In genomic region chr1:209815931-209816338, GRCh38 we compare ENCODE assay signal across 18 cellular contexts. TPM values are rescaled to one million over a fixed set of nuclear protein-coding genes. Genes with fewer than 3 reads are reported as not detected.
A peak's percentile ranks its signal among the peaks of the same experiment; 100 is the strongest.
DNase-seq lines count a peak whose midpoint lies in the region; ATAC-seq and TF ChIP-seq lines count a peak whose summit lies in the region.
"Had no signal": no experiment of that assay in that cellular context is flagged by ENCODE, and none has a peak within 500 bp of the region (broad histone marks: within the 10 kb centered on the region; RNA-seq: fewer than 3 reads in every experiment).

No MANE protein-coding gene starts in this region.

- no peak overlapping the region for H3K9ac ChIP-seq in neural progenitor cell

- H3F3A ChIP-seq in neural progenitor cell (ENCODE audit: low read depth) = no peaks in the 10 kb centered on the region

- H3K27me3 Mint-ChIP-seq in activated naive CD8-positive, alpha-beta T cell treated with anti-CD3 and anti-CD28 coated beads, Interleukin-2, amount 50 U/mL, for 24 hours = peaks cover 15% of the 10 kb centered on the region
- peaks cover 8% of the 10 kb centered on the region for H3K27me3 Mint-ChIP-seq in neural progenitor cell (ENCODE audit: insufficient read depth, low read depth)

- H3K9me3 ChIP-seq in neural progenitor cell (ENCODE audit: low read depth) = no peaks in the 10 kb centered on the region
- H3K9me3 ChIP-seq: heart left ventricle, uterus had no signal

- H3K9me3 Mint-ChIP-seq in activated naive CD8-positive, alpha-beta T cell treated with anti-CD3 and anti-CD28 coated beads, Interleukin-2, amount 50 U/mL, for 24 hours = no peaks in the 10 kb centered on the region
- no peaks in the 10 kb centered on the region for H3K9me3 Mint-ChIP-seq in neural progenitor cell
- H3K9me3 Mint-ChIP-seq: naive B cell had no signal

- no peak overlapping the region for H3K4me2 ChIP-seq in neural progenitor cell

- no peak overlapping the region for H3K27ac ChIP-seq in neural progenitor cell
- H3K27ac ChIP-seq: cardiac muscle cell, heart left ventricle, uterus had no signal

- H4K20me1 ChIP-seq in neural progenitor cell (ENCODE audit: low read depth) = no peaks in the 10 kb centered on the region

- H3K4me1 Mint-ChIP-seq in activated naive CD8-positive, alpha-beta T cell treated with anti-CD3 and anti-CD28 coated beads, Interleukin-2, amount 50 U/mL, for 24 hours = peaks cover 22% of the 10 kb centered on the region
- H3K4me1 Mint-ChIP-seq in neural progenitor cell = peaks cover under 1% of the 10 kb centered on the region
- H3K4me1 Mint-ChIP-seq: naive B cell had no signal

- H2AFZ ChIP-seq in neural progenitor cell (replicated peaks) = peak overlapping the region; percentile 79

- H3K4me3 ChIP-seq in neural progenitor cell = no peak overlapping the region
- H3K4me3 ChIP-seq: cardiac muscle cell, heart left ventricle, uterus had no signal

- DNase-seq in DMS153 treated with DMSO at 0.1 percent for 48 hours (lab: John Stamatoyannopoulos, UW; ENCODE audit: unreplicated experiment) = peak; percentile 85
- DNase-seq in NCI-H1105 treated with DMSO at 0.1 percent for 48 hours (lab: John Stamatoyannopoulos, UW) = peak; percentile 54
- no peak for DNase-seq in activated naive CD8-positive, alpha-beta T cell treated with anti-CD3 and anti-CD28 coated beads, Interleukin-2, amount 50 U/mL, for 24 hours
- DNase-seq in neural progenitor cell (ENCODE audit: low spot score) = no peak
- no peak for DNase-seq in T-helper 2 cell
- no peak for DNase-seq in GM03348 (ENCODE audit: low spot score)
- DNase-seq: activated CD4-positive, alpha-beta T cell treated with anti-CD3 and anti-CD28 coated beads, Interleukin-2, amount 50 U/mL, for 1 hour; activated effector memory CD4-positive, alpha-beta T cell treated with anti-CD3 and anti-CD28 coated beads, Interleukin-2, amount 50 U/mL, for 16 hours; heart left ventricle; left cardiac atrium; naive B cell; NCI-H1048; stimulated activated CD4-positive, alpha-beta T cell treated with anti-CD3 and anti-CD28 coated beads, Interleukin-2, amount 100 ng/mL, for 48 hours; uterus had no signal

- ATAC-seq in activated naive CD8-positive, alpha-beta T cell treated with anti-CD3 and anti-CD28 coated beads, Interleukin-2, amount 50 U/mL, for 24 hours = peak; percentile 58
- ATAC-seq in GM21576 (IDR thresholded peaks at IDR 0.05; ENCODE audit: unreplicated experiment) (no peak), HG03432 (IDR thresholded peaks at IDR 0.05; ENCODE audit: unreplicated experiment) (no peak)
- ATAC-seq: heart left ventricle, left cardiac atrium had no signal

- H3K4me1 ChIP-seq in neural progenitor cell = peaks cover under 1% of the 10 kb centered on the region
- H3K4me1 ChIP-seq: heart left ventricle, uterus had no signal

- no peaks in the 10 kb centered on the region for H3K36me3 ChIP-seq in neural progenitor cell
- H3K36me3 ChIP-seq: cardiac muscle cell, heart left ventricle, uterus had no signal

- no peaks in the 10 kb centered on the region for H3K79me2 ChIP-seq in neural progenitor cell (ENCODE audit: low read depth)

- H3K36me3 Mint-ChIP-seq in activated naive CD8-positive, alpha-beta T cell treated with anti-CD3 and anti-CD28 coated beads, Interleukin-2, amount 50 U/mL, for 24 hours (ENCODE audit: low read depth) = no peaks in the 10 kb centered on the region
- no peaks in the 10 kb centered on the region for H3K36me3 Mint-ChIP-seq in neural progenitor cell
- H3K36me3 Mint-ChIP-seq: naive B cell had no signal

- no peak for TF ChIP-seq CTCF in neural progenitor cell (IDR thresholded peaks at IDR 0.05)

- peaks cover 22% of the 10 kb centered on the region for H3K27me3 ChIP-seq in neural progenitor cell
- H3K27me3 ChIP-seq: uterus had no signal

- H3K4me3 Mint-ChIP-seq in activated naive CD8-positive, alpha-beta T cell treated with anti-CD3 and anti-CD28 coated beads, Interleukin-2, amount 50 U/mL, for 24 hours = peak overlapping the region; percentile 61
- no peak overlapping the region for H3K4me3 Mint-ChIP-seq in neural progenitor cell
- H3K4me3 Mint-ChIP-seq: naive B cell had no signal

- H3K27ac Mint-ChIP-seq in activated naive CD8-positive, alpha-beta T cell treated with anti-CD3 and anti-CD28 coated beads, Interleukin-2, amount 50 U/mL, for 24 hours = peak overlapping the region; percentile 81
- H3K27ac Mint-ChIP-seq in neural progenitor cell = no peak overlapping the region

RNA-seq across cellular contexts. Expression of gene IRF6, which starts 10.0 kb away (rescaled TPM):
- 0.34 and 3.3 TPM in 2 replicates for total RNA-seq in neural progenitor cell (ENCODE audit: low replicate concordance)
- total RNA-seq: Daoy had no signal

RNA-seq across cellular contexts. Expression of gene UTP25, which starts 11.8 kb away (rescaled TPM):
- 5.9 and 6.4 TPM in 2 replicates for total RNA-seq in neural progenitor cell (ENCODE audit: low replicate concordance)

RNA-seq across cellular contexts. Expression of gene C1orf74, which starts 31.6 kb away (rescaled TPM):
- total RNA-seq in neural progenitor cell (ENCODE audit: low replicate concordance) = 6.9 and 7.7 TPM in 2 replicates

Comparison
In these comparisons a context has a peak if more than half of its experiments do, and no peak if none do; other contexts are left out.
1. DNase-seq: peak in DMS153 treated with DMSO at 0.1 percent for 48 hours (single experiment) and NCI-H1105 treated with DMSO at 0.1 percent for 48 hours (single experiment); none in activated naive CD8-positive, alpha-beta T cell treated with anti-CD3 and anti-CD28 coated beads, Interleukin-2, amount 50 U/mL, for 24 hours (single experiment), neural progenitor cell (single experiment), T-helper 2 cell (0 of 5) and GM03348 (single experiment).